8 cellular contexts compared by ENCODE assay signal in genomic region chr22:36385491-36386350, GRCh38. TPM values are rescaled to one million over a fixed set of nuclear protein-coding genes. Genes with fewer than 3 reads are reported as not detected.
DNase-seq lines count a peak whose midpoint lies in the region; ATAC-seq and TF ChIP-seq lines count a peak whose summit lies in the region.

No MANE protein-coding gene starts in this region.

- no peaks in the 10 kb centered on the region for H3K9me3 Mint-ChIP-seq in activated T-helper 2 cell treated with anti-CD3 and anti-CD28 coated beads, Interferon-gamma antibody, Interleukin-2, Interleukin-4, amounts not matched to agents 10 μg/mL and 5 μg/mL and 100 μg/mL, durations not matched to agents 14 hours and 24 hours and 36 hours

- H3K27ac Mint-ChIP-seq in activated T-helper 2 cell treated with anti-CD3 and anti-CD28 coated beads, Interferon-gamma antibody, Interleukin-2, Interleukin-4, amounts not matched to agents 10 μg/mL and 5 μg/mL and 100 μg/mL, durations not matched to agents 14 hours and 24 hours and 36 hours = peak overlapping the region; percentile 98

- DNase-seq in NCI-H510A (lab: John Stamatoyannopoulos, UW) (peak; percentile 40), germinal center (ENCODE audit: low spot score) (peak; percentile 48), SW 1271 (lab: John Stamatoyannopoulos, UW) (no peak), GM13976 (ENCODE audit: low spot score) (no peak)
- DNase-seq in activated T-helper 2 cell treated with anti-CD3 and anti-CD28 coated beads, Interferon-gamma antibody, Interleukin-2, Interleukin-4, amounts not matched to agents 10 μg/mL and 5 μg/mL and 100 μg/mL, durations not matched to agents 14 hours and 24 hours and 36 hours (ENCODE audit: low spot score) = no peak

- H3K36me3 ChIP-seq in rectal smooth muscle tissue (ENCODE audit: control insufficient read depth, insufficient read depth, low read length) = peaks cover 9% of the 10 kb centered on the region

- peak overlapping the region; percentile 69 for H3K9ac ChIP-seq in rectal smooth muscle tissue (ENCODE audit: low read length)

- H3K4me1 Mint-ChIP-seq in activated T-helper 2 cell treated with anti-CD3 and anti-CD28 coated beads, Interferon-gamma antibody, Interleukin-2, Interleukin-4, amounts not matched to agents 10 μg/mL and 5 μg/mL and 100 μg/mL, durations not matched to agents 14 hours and 24 hours and 36 hours (ENCODE audit: low read depth) = peaks cover 45% of the 10 kb centered on the region

- no peaks in the 10 kb centered on the region for H3K27me3 ChIP-seq in rectal smooth muscle tissue (ENCODE audit: control insufficient read depth, insufficient read depth, low read length)

- in situ Hi-C loops in GM13976 (cut with MboI; ENCODE audit: low sequenced_read_pairs, unreplicated experiment) = no loop called here

- peak overlapping the region; percentile 98 for H3K4me3 Mint-ChIP-seq in activated T-helper 2 cell treated with anti-CD3 and anti-CD28 coated beads, Interferon-gamma antibody, Interleukin-2, Interleukin-4, amounts not matched to agents 10 μg/mL and 5 μg/mL and 100 μg/mL, durations not matched to agents 14 hours and 24 hours and 36 hours (ENCODE audit: low read depth)

- H3K27me3 Mint-ChIP-seq in activated T-helper 2 cell treated with anti-CD3 and anti-CD28 coated beads, Interferon-gamma antibody, Interleukin-2, Interleukin-4, amounts not matched to agents 10 μg/mL and 5 μg/mL and 100 μg/mL, durations not matched to agents 14 hours and 24 hours and 36 hours (ENCODE audit: low read depth) = no peaks in the 10 kb centered on the region

- peaks cover 44% of the 10 kb centered on the region for H3K36me3 Mint-ChIP-seq in activated T-helper 2 cell treated with anti-CD3 and anti-CD28 coated beads, Interferon-gamma antibody, Interleukin-2, Interleukin-4, amounts not matched to agents 10 μg/mL and 5 μg/mL and 100 μg/mL, durations not matched to agents 14 hours and 24 hours and 36 hours (ENCODE audit: low read depth)

- ATAC-seq in HG03280 (IDR thresholded peaks at IDR 0.05; ENCODE audit: unreplicated experiment) = no peak

- H3K4me3 ChIP-seq in GM08714 (ENCODE audit: low read length) (peak overlapping the region; percentile 77), rectal smooth muscle tissue (ENCODE audit: low read length) (peak overlapping the region; percentile 94)

- peak overlapping the region; percentile 97 for H3K27ac ChIP-seq in rectal smooth muscle tissue (ENCODE audit: low read depth, low read length)

- intact Hi-C loops in activated T-helper 2 cell treated with anti-CD3 and anti-CD28 coated beads, Interferon-gamma antibody, Interleukin-2, Interleukin-4, amounts not matched to agents 10 μg/mL and 5 μg/mL and 100 μg/mL, durations not matched to agents 14 hours and 24 hours and 36 hours (cut with micrococcal nuclease) = loop anchor here (1.0 to 5.0 kb wide), 4 partner anchors 8 to 87 kb away; no protein-coding TSS in a partner anchor

- peaks cover 17% of the 10 kb centered on the region for H3K4me1 ChIP-seq in rectal smooth muscle tissue (ENCODE audit: control insufficient read depth, insufficient read depth, low read length)

- TF ChIP-seq CTCF in GM13976 (IDR thresholded peaks at IDR 0.05; ENCODE audit: borderline replicate concordance, control extremely low read depth, extremely low read depth, insufficient read depth, missing control alignments) = no peak

RNA-seq across cellular contexts. Expression of gene MYH9, which starts 2.0 kb away (rescaled TPM):
- total RNA-seq in activated T-helper 2 cell treated with anti-CD3 and anti-CD28 coated beads, Interferon-gamma antibody, Interleukin-2, Interleukin-4, amounts not matched to agents 10 μg/mL and 5 μg/mL and 100 μg/mL, durations not matched to agents 14 hours and 24 hours and 36 hours = 619 and 645 TPM in 2 replicates

Comparison
In these comparisons a context has a peak if more than half of its experiments do, and no peak if none do; other contexts are left out.
1. DNase-seq: peak in NCI-H510A (single experiment) and germinal center (single experiment); none in activated T-helper 2 cell treated with anti-CD3 and anti-CD28 coated beads, Interferon-gamma antibody, Interleukin-2, Interleukin-4, amounts not matched to agents 10 μg/mL and 5 μg/mL and 100 μg/mL, durations not matched to agents 14 hours and 24 hours and 36 hours (single experiment), SW 1271 (0 of 2) and GM13976 (single experiment).